In the genomic region with DNA sequence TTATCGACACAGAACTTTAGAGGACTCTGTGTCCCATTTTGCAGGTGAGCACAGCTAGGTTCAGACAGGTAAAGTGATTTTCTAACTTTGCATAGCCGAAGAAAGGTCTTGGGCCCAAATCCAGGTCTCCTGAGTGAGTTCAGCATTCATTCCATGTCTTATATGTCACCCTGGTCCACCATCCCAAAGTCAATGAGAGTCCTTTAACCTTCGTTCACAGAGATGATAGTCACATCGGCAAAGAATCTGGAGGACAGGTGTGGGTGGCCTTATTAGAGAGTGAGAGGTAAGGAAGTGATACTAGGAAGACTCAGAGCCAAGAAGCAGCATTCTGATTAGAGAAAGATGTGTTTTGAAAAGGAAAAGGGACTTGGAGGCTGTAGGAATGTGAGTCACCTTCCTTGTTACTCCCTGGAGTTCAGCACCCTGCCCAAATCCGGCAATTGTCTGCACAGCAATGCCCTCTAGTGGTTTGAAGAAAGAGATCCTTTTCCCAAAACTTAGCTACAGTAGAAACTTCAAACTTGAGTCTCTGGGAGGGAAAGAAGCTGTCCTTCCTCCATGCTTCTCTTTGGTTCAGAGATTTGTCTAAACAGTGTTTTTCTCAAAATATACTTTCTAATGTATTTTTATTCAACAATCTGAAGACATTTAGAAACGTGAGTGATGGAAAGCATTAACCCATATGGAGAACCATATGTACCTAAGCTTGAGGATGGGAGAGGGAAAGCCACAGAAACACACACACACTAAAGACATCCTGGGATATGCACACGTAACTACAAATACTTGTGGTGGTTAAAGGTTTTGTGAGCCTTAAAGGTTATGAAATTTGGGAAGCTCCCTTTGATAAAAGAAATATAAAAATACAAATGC, we compare ENCODE assay signal across 9 cellular contexts.
DNase-seq lines count a peak whose midpoint lies in the region; ATAC-seq, FAIRE-seq and TF ChIP-seq lines count a peak whose summit lies in the region.
"Had no signal": no experiment of that assay in that cellular context is flagged by ENCODE, and none has a peak within 500 bp of the region (broad histone marks: within the 10 kb centered on the region; RNA-seq: fewer than 3 reads in every experiment).

No MANE protein-coding gene starts in this region.

- no peaks in the 10 kb centered on the region for H3K27me3 ChIP-seq in uterus

- TF ChIP-seq POLR2A in uterus (IDR thresholded peaks at IDR 0.05): no peak

- TF ChIP-seq CTCF in D721Med (IDR thresholded peaks at IDR 0.05; ENCODE audit: insufficient read depth, missing control alignments) (peak; percentile 50), uterus (IDR thresholded peaks at IDR 0.05) (peak; percentile 32 to 58 (median 54))

- H3K4me1 ChIP-seq in uterus: no peaks in the 10 kb centered on the region

- H3K36me3 ChIP-seq in uterus: no peaks in the 10 kb centered on the region

- H3K27ac ChIP-seq in uterus: no peak overlapping the region
- H3K27ac ChIP-seq: HL-60 had no signal

- FAIRE-seq in D721Med (lab: Jason Lieb, UNC) (no peak), HTR-8/SVneo (lab: Jason Lieb, UNC) (no peak)

- no peaks in the 10 kb centered on the region for H3K9me3 ChIP-seq in uterus

- DNase-seq in D721Med (ENCODE audit: insufficient read length, low spot score) (no peak), HTR-8/SVneo (ENCODE audit: insufficient read length, low spot score) (peak; percentile 22), amygdala (lab: John Stamatoyannopoulos, UW) (peak in 29 of 56 donors; percentile 0 to 46 (median 8)), kidney tubule cell (ENCODE audit: low spot score) (peak; percentile 72), uterus (no peak), NCI-H69 (lab: John Stamatoyannopoulos, UW) (no peak), NCI-H2107 treated with DMSO at 0.1 percent for 48 hours (lab: John Stamatoyannopoulos, UW; ENCODE audit: unreplicated experiment) (no peak)

- no peak overlapping the region for H3K4me3 ChIP-seq in uterus

- intact Hi-C loops in uterus (cut with DNase I; ENCODE audit: low total_unique reads): no loop called here

- no peak for ATAC-seq in GM18873 (IDR thresholded peaks at IDR 0.05; ENCODE audit: low FRiP score, unreplicated experiment)

Comparison
In these comparisons a context has a peak if more than half of its experiments do, and no peak if none do; other contexts are left out.
1. DNase-seq: peak in HTR-8/SVneo (single experiment), amygdala (29 of 56) and kidney tubule cell (single experiment); none in D721Med (single experiment), uterus (0 of 2), NCI-H69 (single experiment) and NCI-H2107 treated with DMSO at 0.1 percent for 48 hours (single experiment).